Comparison of ENCODE assay signal across 9 cellular contexts in genomic region chr1:150881331-150882070, GRCh38. TPM values are rescaled to one million over a fixed set of nuclear protein-coding genes. Genes with fewer than 3 reads are reported as not detected.
DNase-seq lines count a peak whose midpoint lies in the region; TF ChIP-seq lines count a peak whose summit lies in the region.
"Had no signal": no experiment of that assay in that cellular context is flagged by ENCODE, and none has a peak within 500 bp of the region (broad histone marks: within the 10 kb centered on the region; RNA-seq: fewer than 3 reads in every experiment).

No MANE protein-coding gene starts in this region.

- no peak for TF ChIP-seq POLR2A in esophagus squamous epithelium (IDR thresholded peaks at IDR 0.05)

- H3K4me3 ChIP-seq in esophagus squamous epithelium (no peak overlapping the region), neutrophil (ENCODE audit: low read depth in 1 of 2, low read length in 1 of 2) (no peak overlapping the region)

- intact Hi-C loops in esophagus squamous epithelium (cut with DNase I) = no loop called here

- H3K4me1 ChIP-seq in esophagus squamous epithelium = peaks cover 0 to 14% (median 0%) of the 10 kb centered on the region in 3 donors
- peaks cover 19 to 20% of the 10 kb centered on the region in 2 experiments for H3K4me1 ChIP-seq in neutrophil (ENCODE audit: control insufficient read depth in 1 of 2, insufficient read depth in 1 of 2, low read depth in 1 of 2, low read length in 1 of 2)

- 47 to 51% methylated on average over 2 of the region's 2 CpGs for WGBS in esophagus squamous epithelium, 2 donors

- no peaks in the 10 kb centered on the region for H3K9me3 ChIP-seq in esophagus squamous epithelium
- no peaks in the 10 kb centered on the region for H3K9me3 ChIP-seq in neutrophil

- H3K27me3 ChIP-seq in esophagus squamous epithelium (no peaks in the 10 kb centered on the region), neutrophil (no peaks in the 10 kb centered on the region)

- H3K4me1 Mint-ChIP-seq in progenitor cell of endocrine pancreas (ENCODE audit: low read depth) = no peaks in the 10 kb centered on the region

- no peaks in the 10 kb centered on the region for H3K36me3 Mint-ChIP-seq in progenitor cell of endocrine pancreas (ENCODE audit: insufficient read depth)

- DNase-seq in Ammon's horn (ENCODE audit: low spot score) (peak; percentile 14), NOMO-1 treated with dmso at 0.1 percent for 144 hours (lab: John Stamatoyannopoulos, UW; ENCODE audit: unreplicated experiment) (peak; percentile 70), esophagus squamous epithelium (lab: John Stamatoyannopoulos, UW) (no peak), progenitor cell of endocrine pancreas (ENCODE audit: low spot score, unreplicated experiment) (no peak), NCI-H524 treated with DMSO at 0.1 percent for 48 hours (lab: John Stamatoyannopoulos, UW) (no peak), NCI-H2029 treated with DMSO at 0.1 percent for 48 hours (lab: John Stamatoyannopoulos, UW) (no peak), activated T-cell treated with anti-CD3 and anti-CD28 coated beads for 4 hours (no peak)

- TF ChIP-seq CTCF in esophagus squamous epithelium (IDR thresholded peaks at IDR 0.05) (no peak), neutrophil (IDR thresholded peaks at IDR 0.05) (no peak), progenitor cell of endocrine pancreas (IDR thresholded peaks at IDR 0.05; ENCODE audit: unreplicated experiment) (no peak)

- H3K36me3 ChIP-seq in esophagus squamous epithelium (no peaks in the 10 kb centered on the region), neutrophil (no peaks in the 10 kb centered on the region)

- no peak overlapping the region for H3K4me3 Mint-ChIP-seq in progenitor cell of endocrine pancreas (ENCODE audit: low read depth)

- H3K9me3 Mint-ChIP-seq in progenitor cell of endocrine pancreas (ENCODE audit: low read depth) = no peaks in the 10 kb centered on the region

- H3K27ac Mint-ChIP-seq in progenitor cell of endocrine pancreas = no peak overlapping the region

- H3K27ac ChIP-seq in esophagus squamous epithelium (peak overlapping the region; percentile 19 to 86 (median 49)), neutrophil (peak overlapping the region; percentile 9)

- H3K27me3 Mint-ChIP-seq in progenitor cell of endocrine pancreas = no peaks in the 10 kb centered on the region

RNA-seq across cellular contexts. Expression of gene ARNT, which starts 5.1 kb away (rescaled TPM):
- 10 to 100 TPM; 20.5 to 39.9 (median 25.0) TPM for total RNA-seq in esophagus squamous epithelium
- total RNA-seq in progenitor cell of endocrine pancreas = 39.0 and 40.9 TPM in 2 replicates

RNA-seq across cellular contexts. Expression of gene CTXND2, which starts 5.4 kb away (rescaled TPM):
- total RNA-seq in esophagus squamous epithelium = not detected
- not detected in 2 replicates for total RNA-seq in progenitor cell of endocrine pancreas
- total RNA-seq: mononuclear cell had no signal

RNA-seq across cellular contexts. Expression of gene SETDB1, which starts 44.7 kb away (rescaled TPM):
- total RNA-seq in esophagus squamous epithelium (10 to 100 TPM; 20.5 to 39.5 (median 25.3) TPM), progenitor cell of endocrine pancreas (110 TPM in 2 replicates)

Comparison
In these comparisons a context has a peak if more than half of its experiments do, and no peak if none do; other contexts are left out.
1. DNase-seq: peak in Ammon's horn (single experiment) and NOMO-1 treated with dmso at 0.1 percent for 144 hours (single experiment); none in esophagus squamous epithelium (single experiment), progenitor cell of endocrine pancreas (single experiment), NCI-H524 treated with DMSO at 0.1 percent for 48 hours (single experiment), NCI-H2029 treated with DMSO at 0.1 percent for 48 hours (single experiment) and activated T-cell treated with anti-CD3 and anti-CD28 coated beads for 4 hours (single experiment).